Comparison of ENCODE assay signal across 14 cellular contexts in genomic region chr10:7457478-7458316, GRCh38. TPM values are rescaled to one million over a fixed set of nuclear protein-coding genes. Genes with fewer than 3 reads are reported as not detected.
A peak's percentile ranks its signal among the peaks of the same experiment; 100 is the strongest.
DNase-seq lines count a peak whose midpoint lies in the region; ATAC-seq and TF ChIP-seq lines count a peak whose summit lies in the region.
"Had no signal": no experiment of that assay in that cellular context is flagged by ENCODE, and none has a peak within 500 bp of the region (broad histone marks: within the 10 kb centered on the region; RNA-seq: fewer than 3 reads in every experiment).

No MANE protein-coding gene starts in this region.

- H3K4me1 ChIP-seq in A673 (ENCODE audit: insufficient read depth, low read length, poor library complexity, severe bottlenecking): no peaks in the 10 kb centered on the region
- H3K4me1 ChIP-seq: body of pancreas, suprapubic skin had no signal

- no peaks in the 10 kb centered on the region for H3K36me3 ChIP-seq in A673 (ENCODE audit: insufficient read depth, low read length, poor library complexity, severe bottlenecking)
- H3K36me3 ChIP-seq: suprapubic skin had no signal

- intact Hi-C loops in A673 (cut with micrococcal nuclease; ENCODE audit: unreplicated experiment): no loop called here

- H3K9me3 ChIP-seq in A673 (ENCODE audit: low read depth, low read length, poor library complexity, severe bottlenecking): no peaks in the 10 kb centered on the region
- H3K9me3 ChIP-seq: body of pancreas, suprapubic skin had no signal

- BruUV-seq in A673 (replicated peaks; lab: Mats Ljungman, UMichigan): no TSS peak

- DNase-seq in HT1080 (ENCODE audit: low read depth): peak; percentile 40
- peak; percentile 40 for DNase-seq in medulla oblongata (ENCODE audit: extremely low spot score)
- no peak for DNase-seq in GF-D8 (lab: John Stamatoyannopoulos, UW)
- DNase-seq in ecto neural progenitor cell (ENCODE audit: low spot score): no peak
- no peak for DNase-seq in OCI-M1 (lab: John Stamatoyannopoulos, UW)
- DNase-seq in A673 (ENCODE audit: low spot score): no peak
- DNase-seq: activated CD8-positive, alpha-beta memory T cell treated with anti-CD3 and anti-CD28 coated beads, Interleukin-2, amount 50 U/mL, for 48 hours; glutamatergic neuron; NCI-H2029; T-helper 1 cell had no signal

- POLR2A ChIA-PET in A673 (lab: Charles Lee; ENCODE audit: low non-redundant PET): no interaction called here

- TF ChIP-seq CTCF in A673 (conservative IDR thresholded peaks at IDR 0.05; ENCODE audit: low read depth, low read length): no peak

- ATAC-seq in GM19023 (IDR thresholded peaks at IDR 0.05; ENCODE audit: unreplicated experiment): peak; percentile 90
- peak; percentile 82 for ATAC-seq in HG02588 (IDR thresholded peaks at IDR 0.05; ENCODE audit: unreplicated experiment)
- ATAC-seq: body of pancreas had no signal

- H3K4me3 ChIP-seq in A673 (ENCODE audit: low read depth, low read length, poor library complexity, severe bottlenecking): no peak overlapping the region
- H3K4me3 ChIP-seq: body of pancreas, suprapubic skin had no signal

- peaks cover 11% of the 10 kb centered on the region for H3K27me3 ChIP-seq in A673 (replicated peaks; ENCODE audit: insufficient read depth, low read depth, low read length, poor library complexity)
- H3K27me3 ChIP-seq: body of pancreas had no signal

- CTCF ChIA-PET in A673 (lab: Charles Lee): no interaction called here

- no peak overlapping the region for H3K27ac ChIP-seq in A673 (ENCODE audit: low read depth, low read length, poor library complexity, severe bottlenecking)
- H3K27ac ChIP-seq: body of pancreas, suprapubic skin had no signal

RNA-seq across cellular contexts. Expression of gene SFMBT2, which starts 46.9 kb away (rescaled TPM):
- total RNA-seq in HT1080 (2014; rRNA removed; shearing (Covaris generic)): 1.9 and 2.4 TPM in 2 replicates
- 1.2 and 1.7 TPM in 2 replicates for polyA plus RNA-seq in HT1080 (2015; cell fraction: cytosol; rRNA removed)
- polyA plus RNA-seq in HT1080 (2015; cell fraction: nucleus; rRNA removed): 2.3 and 3.1 TPM in 2 replicates
- 8.2 and 11.8 TPM in 2 replicates for total RNA-seq in A673 (2021)

Comparison
In these comparisons a context has a peak if more than half of its experiments do, and no peak if none do; other contexts are left out.
1. DNase-seq: peak in HT1080 (single experiment) and medulla oblongata (single experiment); none in GF-D8 (single experiment), ecto neural progenitor cell (single experiment), OCI-M1 (single experiment) and A673 (single experiment).